In genomic region chr2:130510807-130511535, GRCh38 we compare ENCODE assay signal across 5 cellular contexts. TPM values are rescaled to one million over a fixed set of nuclear protein-coding genes. Genes with fewer than 3 reads are reported as not detected.
"Had no signal": no experiment of that assay in that cellular context is flagged by ENCODE, and none has a peak within 500 bp of the region (broad histone marks: within the 10 kb centered on the region; RNA-seq: fewer than 3 reads in every experiment).

No MANE protein-coding gene starts in this region.

RNA-seq across cellular contexts. Expression of gene POTEI, which starts 1.8 kb away (rescaled TPM):
- total RNA-seq: HFFc6, IMR-90 had no signal
- polyA plus RNA-seq: IMR-90 had no signal

RNA-seq across cellular contexts. Expression of gene CFC1B, which starts 10.1 kb away (rescaled TPM):
- total RNA-seq: H4, H7, HFFc6, HT1080, IMR-90 had no signal
- polyA plus RNA-seq: IMR-90 had no signal
